ENCODE assay signal across 14 cellular contexts in genomic region chr6:53312355-53312754, GRCh38. TPM values are rescaled to one million over a fixed set of nuclear protein-coding genes. Genes with fewer than 3 reads are reported as not detected.
DNase-seq lines count a peak whose midpoint lies in the region; ATAC-seq, FAIRE-seq and TF ChIP-seq lines count a peak whose summit lies in the region.
"Had no signal": no experiment of that assay in that cellular context is flagged by ENCODE, and none has a peak within 500 bp of the region (broad histone marks: within the 10 kb centered on the region; RNA-seq: fewer than 3 reads in every experiment).

No MANE protein-coding gene starts in this region.

- ATAC-seq in HG03565 (IDR thresholded peaks at IDR 0.05; ENCODE audit: unreplicated experiment) = peak; percentile 34
- ATAC-seq in activated CD8-positive, alpha-beta T cell treated with anti-CD3 and anti-CD28 coated beads for 36 hours = peak; percentile 60

- DNase-seq in AML-193 (lab: John Stamatoyannopoulos, UW) (peak; percentile 31 to 33), GM18507 (ENCODE audit: extremely low spot score, insufficient read length, low read depth) (no peak), RWPE1 (ENCODE audit: low spot score) (no peak), superior temporal gyrus (ENCODE audit: extremely low spot score) (no peak), NCI-H748 treated with DMSO at 0.1 percent for 48 hours (lab: John Stamatoyannopoulos, UW) (no peak), 8988T (no peak)
- peak; percentile 37 for DNase-seq in activated CD8-positive, alpha-beta T cell treated with anti-CD3 and anti-CD28 coated beads for 36 hours
- DNase-seq: islet precursor cell; NCI-H187; stimulated activated CD4-positive, alpha-beta T cell treated with anti-CD3 and anti-CD28 coated beads, Interleukin-2, amount 100 ng/mL, for 24 hours had no signal

- intact Hi-C loops in activated CD8-positive, alpha-beta T cell treated with anti-CD3 and anti-CD28 coated beads for 36 hours (cut with micrococcal nuclease) = loop anchor here (5.0 to 10.0 kb wide), 2 partner anchors 35 to 112 kb away; partner anchors contain the start of gene ELOVL5

- CTCF ChIA-PET in activated CD8-positive, alpha-beta T cell treated with anti-CD3 and anti-CD28 coated beads for 36 hours (lab: Charles Lee) = interaction anchor here (0.8 to 2.3 kb wide), 4 partner anchors 10 to 141 kb away, joined by 3 to 9 read pairs (median 4); no protein-coding TSS in a partner anchor
- CTCF ChIA-PET in RWPE1 (lab: Yijun Ruan, JAX) = no interaction called here

- H3K36me3 Mint-ChIP-seq in activated CD8-positive, alpha-beta T cell treated with anti-CD3 and anti-CD28 coated beads for 36 hours (ENCODE audit: low read depth) = peaks cover 16% of the 10 kb centered on the region

- H3K27ac Mint-ChIP-seq in activated CD8-positive, alpha-beta T cell treated with anti-CD3 and anti-CD28 coated beads for 36 hours = peak overlapping the region; percentile 69

- peak; percentile 56 for FAIRE-seq in GM18507 (lab: Jason Lieb, UNC)
- FAIRE-seq: RCC 7860 had no signal

- no peak overlapping the region for H3K27ac ChIP-seq in RWPE1
- H3K27ac ChIP-seq: C4-2B, suprapubic skin had no signal

- H3K9me3 Mint-ChIP-seq in activated CD8-positive, alpha-beta T cell treated with anti-CD3 and anti-CD28 coated beads for 36 hours = no peaks in the 10 kb centered on the region

- peaks cover 94% of the 10 kb centered on the region for H3K4me1 Mint-ChIP-seq in activated CD8-positive, alpha-beta T cell treated with anti-CD3 and anti-CD28 coated beads for 36 hours (ENCODE audit: low read depth)

- H3K4me3 Mint-ChIP-seq in activated CD8-positive, alpha-beta T cell treated with anti-CD3 and anti-CD28 coated beads for 36 hours = no peak overlapping the region

- TF ChIP-seq CTCF in activated CD8-positive, alpha-beta T cell treated with anti-CD3 and anti-CD28 coated beads for 36 hours (IDR thresholded peaks at IDR 0.05) = no peak
- no peak for TF ChIP-seq CTCF in RWPE1 (conservative IDR thresholded peaks at IDR 0.05; ENCODE audit: low read depth)

- H3K27me3 Mint-ChIP-seq in activated CD8-positive, alpha-beta T cell treated with anti-CD3 and anti-CD28 coated beads for 36 hours = no peaks in the 10 kb centered on the region

- POLR2A ChIA-PET in activated CD8-positive, alpha-beta T cell treated with anti-CD3 and anti-CD28 coated beads for 36 hours (lab: Charles Lee) = no interaction called here
- POLR2A ChIA-PET in RWPE1 (lab: Yijun Ruan, JAX; ENCODE audit: low non-redundant PET) = no interaction called here

RNA-seq across cellular contexts. Expression of gene ELOVL5, which starts 36.4 kb away (rescaled TPM):
- 10 to 100 TPM; 88.3 to 92.7 TPM for total RNA-seq in activated CD8-positive, alpha-beta T cell treated with anti-CD3 and anti-CD28 coated beads for 36 hours

Comparison
In these comparisons a context has a peak if more than half of its experiments do, and no peak if none do; other contexts are left out.
1. DNase-seq: peak in AML-193 (2 of 2) and activated CD8-positive, alpha-beta T cell treated with anti-CD3 and anti-CD28 coated beads for 36 hours (single experiment); none in GM18507 (single experiment), RWPE1 (single experiment), superior temporal gyrus (single experiment), NCI-H748 treated with DMSO at 0.1 percent for 48 hours (single experiment) and 8988T (single experiment).